10 cellular contexts compared by ENCODE assay signal in the genomic region with DNA sequence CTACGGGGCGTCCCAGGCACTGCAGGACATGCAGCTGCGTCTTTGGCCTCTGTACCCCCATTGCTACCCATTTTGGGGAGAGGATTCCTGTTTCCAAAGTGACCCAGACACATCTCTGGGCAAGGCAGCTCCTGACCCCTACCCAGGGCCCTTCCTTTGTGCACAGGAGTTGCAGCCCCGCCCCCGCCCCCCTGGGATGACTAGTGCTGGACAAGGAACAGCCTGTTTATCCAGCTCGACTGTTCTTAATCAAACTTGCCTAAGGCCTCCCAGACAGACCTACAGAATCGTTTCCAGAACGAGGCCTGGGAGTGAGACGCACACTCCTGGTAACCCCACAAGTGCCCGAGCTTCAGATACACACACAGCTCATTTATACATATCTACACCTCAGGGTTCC. TPM values are rescaled to one million over a fixed set of nuclear protein-coding genes. Genes with fewer than 3 reads are reported as not detected.
DNase-seq lines count a peak whose midpoint lies in the region; ATAC-seq and TF ChIP-seq lines count a peak whose summit lies in the region.
"Had no signal": no experiment of that assay in that cellular context is flagged by ENCODE, and none has a peak within 500 bp of the region (broad histone marks: within the 10 kb centered on the region; RNA-seq: fewer than 3 reads in every experiment).

No MANE protein-coding gene starts in this region.

- no peak overlapping the region for H3K27ac Mint-ChIP-seq in activated CD8-positive, alpha-beta T cell treated with anti-CD3 and anti-CD28 coated beads, Interleukin-2, amount 10 ng/mL, durations not matched to agents 7 days and 5 days

- H3K4me3 ChIP-seq in cardiac muscle cell: no peak overlapping the region
- H3K4me3 ChIP-seq in hepatocyte: peak overlapping the region; percentile 19
- H3K4me3 ChIP-seq in stomach smooth muscle (ENCODE audit: low read length in 2 of 2): peak overlapping the region; percentile 61 to 96
- H3K4me3 ChIP-seq in mucosa of descending colon: no peak overlapping the region

- 39% methylated on average over 10 of the region's 10 CpGs for WGBS in hepatocyte (ENCODE audit: low lambda C conversion rate, missing lambda C conversion rate)

- H3K27me3 ChIP-seq in cardiac muscle cell (no peaks in the 10 kb centered on the region), hepatocyte (no peaks in the 10 kb centered on the region), stomach smooth muscle (ENCODE audit: control insufficient read depth in 1 of 2, insufficient read depth in 2 of 2, low read length in 2 of 2) (no peaks in the 10 kb centered on the region)

- H3K9me3 ChIP-seq in cardiac muscle cell (ENCODE audit: low read depth) (no peaks in the 10 kb centered on the region), hepatocyte (ENCODE audit: low read depth) (no peaks in the 10 kb centered on the region), stomach smooth muscle (ENCODE audit: control insufficient read depth in 2 of 2, low read length in 2 of 2) (no peaks in the 10 kb centered on the region), mucosa of descending colon (no peaks in the 10 kb centered on the region)

- peaks cover 65% of the 10 kb centered on the region for H4K20me1 ChIP-seq in hepatocyte (ENCODE audit: insufficient read depth, poor library complexity, severe bottlenecking)

- TF ChIP-seq CTCF in cardiac muscle cell (IDR thresholded peaks at IDR 0.05; ENCODE audit: low read depth, low read length) (no peak), hepatocyte (IDR thresholded peaks at IDR 0.05; ENCODE audit: poor library complexity) (no peak), mucosa of descending colon (IDR thresholded peaks at IDR 0.05) (no peak)

- H3K27me3 Mint-ChIP-seq in activated CD8-positive, alpha-beta T cell treated with anti-CD3 and anti-CD28 coated beads, Interleukin-2, amount 10 ng/mL, durations not matched to agents 7 days and 5 days (ENCODE audit: low read depth): no peaks in the 10 kb centered on the region

- peak overlapping the region; percentile 40 for H3K27ac ChIP-seq in cardiac muscle cell
- H3K27ac ChIP-seq in hepatocyte: peak overlapping the region; percentile 73
- no peak overlapping the region for H3K27ac ChIP-seq in stomach smooth muscle (ENCODE audit: low read length)

- CTCF ChIA-PET in activated CD8-positive, alpha-beta T cell treated with anti-CD3 and anti-CD28 coated beads, Interleukin-2, amount 10 ng/mL, durations not matched to agents 7 days and 5 days (lab: Charles Lee): interaction anchor here (1.5 kb wide), 2 partner anchors 30 to 309 kb away, joined by 3 to 6 read pairs; no protein-coding TSS in a partner anchor

- H3K36me3 ChIP-seq in cardiac muscle cell (peaks cover 44% of the 10 kb centered on the region), hepatocyte (replicated peaks; ENCODE audit: insufficient read depth, low read depth) (no peaks in the 10 kb centered on the region), stomach smooth muscle (ENCODE audit: control insufficient read depth in 2 of 2, insufficient read depth in 2 of 2, low read length in 2 of 2) (peaks cover 29 to 31% of the 10 kb centered on the region in 2 donors), mucosa of descending colon (ENCODE audit: low read depth) (no peaks in the 10 kb centered on the region)

- H3K79me2 ChIP-seq in hepatocyte: peaks cover 48% of the 10 kb centered on the region

- ATAC-seq in left ventricle myocardium superior (no peak), GM19023 (IDR thresholded peaks at IDR 0.05; ENCODE audit: unreplicated experiment) (no peak), mucosa of descending colon (no peak)
- no peak for ATAC-seq in activated CD8-positive, alpha-beta T cell treated with anti-CD3 and anti-CD28 coated beads, Interleukin-2, amount 10 ng/mL, durations not matched to agents 7 days and 5 days

- intact Hi-C loops in left ventricle myocardium superior (cut with micrococcal nuclease) (no loop called here), mucosa of descending colon (cut with DNase I, micrococcal nuclease) (no loop called here)

- peaks cover 43% of the 10 kb centered on the region for H3K4me1 Mint-ChIP-seq in activated CD8-positive, alpha-beta T cell treated with anti-CD3 and anti-CD28 coated beads, Interleukin-2, amount 10 ng/mL, durations not matched to agents 7 days and 5 days (ENCODE audit: low read depth)

- H3K36me3 Mint-ChIP-seq in activated CD8-positive, alpha-beta T cell treated with anti-CD3 and anti-CD28 coated beads, Interleukin-2, amount 10 ng/mL, durations not matched to agents 7 days and 5 days (ENCODE audit: low read depth): peaks cover 44% of the 10 kb centered on the region

- H3K9me3 Mint-ChIP-seq in activated CD8-positive, alpha-beta T cell treated with anti-CD3 and anti-CD28 coated beads, Interleukin-2, amount 10 ng/mL, durations not matched to agents 7 days and 5 days (ENCODE audit: insufficient read depth): no peaks in the 10 kb centered on the region

- H3K4me3 Mint-ChIP-seq in activated CD8-positive, alpha-beta T cell treated with anti-CD3 and anti-CD28 coated beads, Interleukin-2, amount 10 ng/mL, durations not matched to agents 7 days and 5 days: peak overlapping the region; percentile 92

- H3K4me1 ChIP-seq in cardiac muscle cell (ENCODE audit: low read depth) (peaks cover 13% of the 10 kb centered on the region), hepatocyte (ENCODE audit: insufficient read depth) (peaks cover 28% of the 10 kb centered on the region), stomach smooth muscle (ENCODE audit: control insufficient read depth, insufficient read depth, low read length) (peaks cover 53% of the 10 kb centered on the region), mucosa of descending colon (ENCODE audit: low read depth) (peaks cover 20% of the 10 kb centered on the region)

- H3K4me2 ChIP-seq in hepatocyte: peak overlapping the region; percentile 98

- POLR2A ChIA-PET in activated CD8-positive, alpha-beta T cell treated with anti-CD3 and anti-CD28 coated beads, Interleukin-2, amount 10 ng/mL, durations not matched to agents 7 days and 5 days (lab: Charles Lee): interaction anchor here (3.3 kb wide), 1 partner anchor 9 kb away, joined by 53 read pairs; no protein-coding TSS in a partner anchor

- H3K9me2 ChIP-seq in hepatocyte (replicated peaks; ENCODE audit: insufficient read depth): no peaks in the 10 kb centered on the region

- peak overlapping the region in 1 of 2 donors; percentile 41 for H3K9ac ChIP-seq in stomach smooth muscle (ENCODE audit: low read length in 2 of 2)

- DNase-seq in cardiac muscle cell (ENCODE audit: low read depth in 1 of 2, low spot score in 1 of 2): peak in 1 of 2 donors; percentile 75
- no peak for DNase-seq in left ventricle myocardium superior
- DNase-seq in activated CD8-positive, alpha-beta T cell treated with anti-CD3 and anti-CD28 coated beads, Interleukin-2, amount 10 ng/mL, durations not matched to agents 7 days and 5 days: no peak
- peak; percentile 65 for DNase-seq in hepatocyte (ENCODE audit: low spot score)
- no peak for DNase-seq in mucosa of descending colon
- DNase-seq in HK-2 (ENCODE audit: unreplicated experiment): no peak
- DNase-seq: DMS79, NCI-H446 had no signal

- no peak overlapping the region for H2AFZ ChIP-seq in hepatocyte

RNA-seq across cellular contexts. Expression of gene DIPK1B, which starts 13.2 kb away (rescaled TPM):
- 163 and 188 TPM in 2 replicates for total RNA-seq in cardiac muscle cell
- polyA plus RNA-seq in cardiac muscle cell: 162 and 190 TPM in 2 replicates
- 22.3 TPM for total RNA-seq in left ventricle myocardium superior
- total RNA-seq in activated CD8-positive, alpha-beta T cell treated with anti-CD3 and anti-CD28 coated beads, Interleukin-2, amount 10 ng/mL, durations not matched to agents 7 days and 5 days: under 1 TPM in 1 of 2 experiments, not detected in 1; 0.16 TPM
- total RNA-seq in hepatocyte: 31.7 and 33.3 TPM in 2 replicates
- 39.4 and 47.3 TPM in 2 replicates for polyA plus RNA-seq in hepatocyte
- 1 to 10 TPM; 1.0 to 10.0 (median 2.9) TPM for total RNA-seq in mucosa of descending colon

RNA-seq across cellular contexts. Expression of gene LCN10, which starts 17.1 kb away (rescaled TPM):
- 0.63 TPM in 1 of 2 replicates, not detected in the other for total RNA-seq in cardiac muscle cell
- polyA plus RNA-seq in cardiac muscle cell: 0.25 and 0.71 TPM in 2 replicates
- total RNA-seq in left ventricle myocardium superior: 10.6 TPM
- total RNA-seq in activated CD8-positive, alpha-beta T cell treated with anti-CD3 and anti-CD28 coated beads, Interleukin-2, amount 10 ng/mL, durations not matched to agents 7 days and 5 days: 1 to 10 TPM; 1.8 to 2.4 TPM
- total RNA-seq in hepatocyte: not detected in 2 replicates
- polyA plus RNA-seq in hepatocyte: not detected in 2 replicates
- total RNA-seq in mucosa of descending colon: 1 to 10 TPM in 2 of 3 donors, under 1 TPM in 1; 0.12 to 5.1 (median 2.7) TPM

RNA-seq across cellular contexts. Expression of gene LCN6, which starts 22.7 kb away (rescaled TPM):
- total RNA-seq in cardiac muscle cell: not detected in 2 replicates
- polyA plus RNA-seq in cardiac muscle cell: not detected in 2 replicates
- total RNA-seq in left ventricle myocardium superior: 17.4 TPM
- not detected for total RNA-seq in activated CD8-positive, alpha-beta T cell treated with anti-CD3 and anti-CD28 coated beads, Interleukin-2, amount 10 ng/mL, durations not matched to agents 7 days and 5 days
- not detected in 2 replicates for total RNA-seq in hepatocyte
- not detected in 2 replicates for polyA plus RNA-seq in hepatocyte
- total RNA-seq in mucosa of descending colon: 1 to 10 TPM; 1.0 to 8.5 (median 4.7) TPM

RNA-seq across cellular contexts. Expression of gene LCN8, which starts 32.4 kb away (rescaled TPM):
- total RNA-seq in cardiac muscle cell (not detected in 2 replicates), left ventricle myocardium superior (not detected), hepatocyte (not detected in 2 replicates), mucosa of descending colon (not detected)
- polyA plus RNA-seq in cardiac muscle cell (0.81 TPM in 1 of 2 replicates, not detected in the other), hepatocyte (not detected in 2 replicates)
- total RNA-seq in activated CD8-positive, alpha-beta T cell treated with anti-CD3 and anti-CD28 coated beads, Interleukin-2, amount 10 ng/mL, durations not matched to agents 7 days and 5 days: not detected

RNA-seq across cellular contexts. Expression of gene AGPAT2, which starts 38.4 kb away (rescaled TPM):
- total RNA-seq in cardiac muscle cell: 59.0 and 72.5 TPM in 2 replicates
- 103 and 104 TPM in 2 replicates for polyA plus RNA-seq in cardiac muscle cell
- total RNA-seq in left ventricle myocardium superior: 53.8 TPM
- total RNA-seq in activated CD8-positive, alpha-beta T cell treated with anti-CD3 and anti-CD28 coated beads, Interleukin-2, amount 10 ng/mL, durations not matched to agents 7 days and 5 days: 10 to 100 TPM; 32.7 to 33.7 TPM
- total RNA-seq in hepatocyte: 125 and 136 TPM in 2 replicates
- 242 and 249 TPM in 2 replicates for polyA plus RNA-seq in hepatocyte
- 100 to 1,000 TPM; 113 to 296 (median 152) TPM for total RNA-seq in mucosa of descending colon

Comparison
In these comparisons a context has a peak if more than half of its experiments do, and no peak if none do; other contexts are left out.
1. H3K4me3 ChIP-seq: peak in hepatocyte (single experiment) and stomach smooth muscle (2 of 2); none in cardiac muscle cell (single experiment) and mucosa of descending colon (single experiment).